18 cellular contexts compared by ENCODE assay signal in the genomic region with DNA sequence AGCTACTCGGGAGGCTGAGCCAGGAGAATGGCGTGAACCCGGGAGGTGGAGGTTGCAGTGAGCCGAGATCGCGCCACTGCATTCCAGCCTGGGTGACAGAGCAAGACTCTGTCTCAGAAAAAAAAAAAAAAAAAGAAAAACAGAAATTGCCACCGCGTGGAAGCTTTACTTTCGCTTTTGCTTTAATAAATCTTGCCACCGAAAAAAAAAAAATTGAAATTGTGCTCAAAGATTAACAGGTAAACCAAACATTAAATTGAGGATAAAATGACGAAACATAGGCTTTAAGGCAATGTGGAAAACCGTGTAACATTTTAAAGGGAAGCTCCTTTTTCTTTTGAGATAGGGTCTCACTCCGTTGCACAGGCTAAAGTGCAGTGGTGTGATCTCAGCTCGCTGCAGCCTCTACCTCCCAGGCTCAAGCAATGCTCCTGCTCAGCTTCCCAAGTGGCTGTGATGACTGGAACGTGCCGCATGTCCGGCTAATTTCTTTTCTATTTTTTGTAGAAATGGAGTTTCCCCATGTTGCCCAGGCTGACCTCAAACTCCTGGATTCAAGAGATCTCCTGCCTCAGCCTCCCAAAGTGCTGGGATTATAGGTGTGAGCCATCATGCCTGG. TPM values are rescaled to one million over a fixed set of nuclear protein-coding genes. Genes with fewer than 3 reads are reported as not detected.
DNase-seq lines count a peak whose midpoint lies in the region; ATAC-seq, FAIRE-seq and TF ChIP-seq lines count a peak whose summit lies in the region.
"Had no signal": no experiment of that assay in that cellular context is flagged by ENCODE, and none has a peak within 500 bp of the region (broad histone marks: within the 10 kb centered on the region; RNA-seq: fewer than 3 reads in every experiment).

No MANE protein-coding gene starts in this region.

- intact Hi-C loops in CD4-positive, alpha-beta T cell (cut with DNase I, micrococcal nuclease) = no loop called here
- intact Hi-C loops in GM12878 (cut with micrococcal nuclease; ENCODE audit: unreplicated experiment) (no loop called here), tibial artery (cut with DNase I; ENCODE audit: low total_unique reads) (no loop called here)

- DNase-seq in CD4-positive, alpha-beta T cell = no peak
- DNase-seq in GM12878 (ENCODE audit: low read depth, low spot score) = no peak
- no peak for DNase-seq in GM23248
- DNase-seq in tibial artery = no peak
- no peak for DNase-seq in SW480 (ENCODE audit: low spot score)
- DNase-seq: activated CD4-positive, CD25-positive, alpha-beta regulatory T cell; gastrocnemius medialis; Karpas-422; NCI-H1694; NCI-H510A; PC-9; stimulated activated CD4-positive, alpha-beta T cell treated with anti-CD3 and anti-CD28 coated beads, Interleukin-12 subunit alpha, Interleukin-12 subunit beta, amount 100 ng/mL, for 4 hours had no signal

- H3K4me3 ChIP-seq in GM12878 (peak overlapping the region; percentile 18; the same call in 1 of the 2 replicates), neutrophil (ENCODE audit: low read depth in 1 of 2, low read length in 1 of 2) (peak overlapping the region in 1 of 2 experiments; percentile 47), GM23248 (no peak overlapping the region), tibial artery (no peak overlapping the region)
- H3K4me3 ChIP-seq: cardiac muscle cell, gastrocnemius medialis, PC-9 had no signal

- peaks cover 4% of the 10 kb centered on the region for H3K36me3 Mint-ChIP-seq in CD4-positive, alpha-beta T cell (ENCODE audit: low read depth)

- peak overlapping the region; percentile 87 for H3K4me3 Mint-ChIP-seq in CD4-positive, alpha-beta T cell

- H4K20me1 ChIP-seq in GM12878 (ENCODE audit: control insufficient read depth, insufficient read depth) (no peaks in the 10 kb centered on the region), GM23248 (ENCODE audit: insufficient read depth) (no peaks in the 10 kb centered on the region)

- TF ChIP-seq POLR2A in GM12878 (IDR thresholded peaks at IDR 0.05; ENCODE audit: low read depth, low read length) = no peak

- RAD21 ChIA-PET in GM12878 (lab: Charles Lee; ENCODE audit: unreplicated experiment) = interaction anchor here (0.6 to 1.3 kb wide), 6 partner anchors 9 to 112 kb away, joined by 3 to 7 read pairs (median 4); a partner anchor contains a TSS

- peaks cover 95% of the 10 kb centered on the region for H3K36me3 ChIP-seq in KOPT-K1 (ENCODE audit: insufficient read depth, low read length)
- peaks cover 23 to 29% of the 10 kb centered on the region in 2 experiments for H3K36me3 ChIP-seq in GM12878 (ENCODE audit: control insufficient read depth in 2 of 2, insufficient read depth in 2 of 2, low read length in 1 of 2)
- H3K36me3 ChIP-seq in neutrophil = peaks cover 30% of the 10 kb centered on the region
- H3K36me3 ChIP-seq in GM23248 (ENCODE audit: low read depth) = no peaks in the 10 kb centered on the region
- no peaks in the 10 kb centered on the region for H3K36me3 ChIP-seq in tibial artery
- H3K36me3 ChIP-seq: gastrocnemius medialis, tibial nerve had no signal

- H3K4me2 ChIP-seq in GM12878 (ENCODE audit: control insufficient read depth, insufficient read depth) (peak overlapping the region; percentile 87), GM23248 (ENCODE audit: unreplicated experiment) (no peak overlapping the region)
- H3K4me2 ChIP-seq: PC-9 had no signal

- WGBS in GM12878 (ENCODE audit: insufficient coverage, insufficient replicate concordance, low lambda C conversion rate, missing lambda C conversion rate) = 30% methylated on average over 11 of the region's 17 CpGs
- WGBS in GM23248 (ENCODE audit: low coverage in 1 of 2, low lambda C conversion rate in 2 of 2, missing lambda C conversion rate in 2 of 2), 2 experiments = 92 to 93% methylated on average over 15 to 17 of the region's 17 CpGs

- H3K9ac ChIP-seq in GM12878 (ENCODE audit: control insufficient read depth, insufficient read depth, low read length) = peak overlapping the region; percentile 40; the same call in 1 of the 2 replicates
- no peak overlapping the region for H3K9ac ChIP-seq in GM23248

- peak; percentile 68 for ATAC-seq in CD4-positive, alpha-beta T cell (ENCODE audit: poor library complexity)
- ATAC-seq in GM12878 (no peak), GM18867 (IDR thresholded peaks at IDR 0.05; ENCODE audit: unreplicated experiment) (no peak)
- ATAC-seq: gastrocnemius medialis had no signal

- POLR2A ChIA-PET in CD4-positive, alpha-beta T cell (lab: Charles Lee) = interaction anchor here (0.7 to 2.3 kb wide), 16 partner anchors 12 to 112 kb away, joined by 3 to 30 read pairs (median 3); a partner anchor contains a TSS
- POLR2A ChIA-PET in GM12878 (lab: Charles Lee) = interaction anchor here (0.5 to 1.8 kb wide), 8 partner anchors 10 to 1097 kb away, joined by 3 to 10 read pairs (median 4); a partner anchor contains a TSS

- H3K27me3 Mint-ChIP-seq in CD4-positive, alpha-beta T cell = no peaks in the 10 kb centered on the region

- no peak for TF ChIP-seq EP300 in GM12878 (IDR thresholded peaks at IDR 0.05; ENCODE audit: borderline replicate concordance in 1 of 2, control insufficient read depth in 1 of 2, low read depth in 2 of 2, low read length in 2 of 2)

- H3K27ac ChIP-seq in CD4-positive, alpha-beta T cell (ENCODE audit: low read depth, low read length) = no peak overlapping the region
- H3K27ac ChIP-seq in KOPT-K1 (ENCODE audit: low read depth, low read length, poor library complexity, severe bottlenecking) (peak overlapping the region; percentile 58), GM12878 (ENCODE audit: control insufficient read depth, insufficient read depth) (peak overlapping the region; percentile 72), neutrophil (peak overlapping the region; percentile 59), GM23248 (no peak overlapping the region), tibial artery (no peak overlapping the region)
- H3K27ac ChIP-seq: cardiac muscle cell, gastrocnemius medialis, HL-60, PC-9 had no signal

- peak overlapping the region; percentile 88 for H3K27ac Mint-ChIP-seq in CD4-positive, alpha-beta T cell

- SMC1A ChIA-PET in GM12878 (lab: Charles Lee; ENCODE audit: uncharacterized antibody, unreplicated experiment) = interaction anchor here (0.6 to 1.8 kb wide), 5 partner anchors 8 to 54 kb away, joined by 3 to 4 read pairs (median 3); no protein-coding TSS in a partner anchor

- CTCF ChIA-PET in CD4-positive, alpha-beta T cell (lab: Charles Lee) = interaction anchor here (0.7 to 2.0 kb wide), 7 partner anchors 18 to 253 kb away, joined by 3 to 13 read pairs (median 5); a partner anchor contains a TSS
- CTCF ChIA-PET in GM12878 (lab: Yijun Ruan, JAX) = interaction anchor here (0.9 to 2.2 kb wide), 6 partner anchors 9 to 149 kb away, joined by 3 to 12 read pairs (median 5); no protein-coding TSS in a partner anchor

- H2AFZ ChIP-seq in GM12878 (ENCODE audit: control insufficient read depth, low read depth, low read length) (peak overlapping the region; percentile 71), GM23248 (no peak overlapping the region)
- H2AFZ ChIP-seq: PC-9 had no signal

- no peak for TF ChIP-seq CTCF in CD4-positive, alpha-beta T cell (IDR thresholded peaks at IDR 0.05)
- TF ChIP-seq CTCF in GM12878 (IDR thresholded peaks at IDR 0.05 in 2 of 3, conservative IDR thresholded peaks at IDR 0.05 in 1 of 3; ENCODE audit: control insufficient read depth in 2 of 3, extremely low read depth in 1 of 3, insufficient read depth in 1 of 3, low read depth in 3 of 3, low read length in 3 of 3) (no peak), neutrophil (IDR thresholded peaks at IDR 0.05) (no peak), tibial artery (IDR thresholded peaks at IDR 0.05) (no peak)

- peaks cover 43% of the 10 kb centered on the region for H3K4me1 ChIP-seq in GM12878 (ENCODE audit: control insufficient read depth, insufficient read depth, low read length)
- peaks cover 26 to 38% of the 10 kb centered on the region in 2 experiments for H3K4me1 ChIP-seq in neutrophil (ENCODE audit: control insufficient read depth in 1 of 2, insufficient read depth in 1 of 2, low read depth in 1 of 2, low read length in 1 of 2)
- no peaks in the 10 kb centered on the region for H3K4me1 ChIP-seq in GM23248 (ENCODE audit: insufficient read depth)
- H3K4me1 ChIP-seq in tibial artery = no peaks in the 10 kb centered on the region
- H3K4me1 ChIP-seq: gastrocnemius medialis had no signal

- in situ Hi-C loops in GM12878 (cut with MboI) (no loop called here), GM23248 (cut with MboI) (no loop called here)

- no peak for FAIRE-seq in GM12878 (lab: Jason Lieb, UNC)

- H3K9me3 ChIP-seq in CD4-positive, alpha-beta T cell (ENCODE audit: control insufficient read depth, low read length) = no peaks in the 10 kb centered on the region
- no peaks in the 10 kb centered on the region for H3K9me3 ChIP-seq in KOPT-K1 (ENCODE audit: insufficient read depth, low read length, poor library complexity, severe bottlenecking)
- no peaks in the 10 kb centered on the region for H3K9me3 ChIP-seq in GM12878 (replicated peaks; ENCODE audit: control insufficient read depth, insufficient read depth, low read length)
- no peaks in the 10 kb centered on the region for H3K9me3 ChIP-seq in neutrophil
- no peaks in the 10 kb centered on the region for H3K9me3 ChIP-seq in GM23248 (ENCODE audit: low read depth)
- no peaks in the 10 kb centered on the region for H3K9me3 ChIP-seq in tibial artery
- H3K9me3 ChIP-seq: gastrocnemius medialis, tibial nerve had no signal

- no peaks in the 10 kb centered on the region for H3K9me2 ChIP-seq in GM23248 (ENCODE audit: insufficient read depth)

- no peak for TF ChIP-seq RAD21 in GM12878 (IDR thresholded peaks at IDR 0.05; ENCODE audit: insufficient read depth, low read depth, low read length)

- H3F3A ChIP-seq in GM23248 (ENCODE audit: insufficient read depth) = no peaks in the 10 kb centered on the region

- BruUV-seq in GM12878 (replicated peaks; lab: Mats Ljungman, UMichigan) = no TSS peak

- no peaks in the 10 kb centered on the region for H3K79me2 ChIP-seq in GM12878 (ENCODE audit: control insufficient read depth, insufficient read depth, low read length)
- H3K79me2 ChIP-seq in GM23248 (ENCODE audit: insufficient read depth) = no peaks in the 10 kb centered on the region

- no peaks in the 10 kb centered on the region for H3K9me3 Mint-ChIP-seq in CD4-positive, alpha-beta T cell

- H3K27me3 ChIP-seq in CD4-positive, alpha-beta T cell (ENCODE audit: control insufficient read depth, insufficient read depth, low read length) = no peaks in the 10 kb centered on the region
- H3K27me3 ChIP-seq in GM12878 (replicated peaks in 1 of 2; ENCODE audit: control insufficient read depth in 2 of 2, insufficient read depth in 2 of 2, low read length in 1 of 2) (no peaks in the 10 kb centered on the region), neutrophil (no peaks in the 10 kb centered on the region), GM23248 (replicated peaks; ENCODE audit: insufficient read depth) (no peaks in the 10 kb centered on the region), tibial artery (no peaks in the 10 kb centered on the region)
- H3K27me3 ChIP-seq: cardiac muscle cell, gastrocnemius medialis, tibial nerve had no signal

- H3K4me1 Mint-ChIP-seq in CD4-positive, alpha-beta T cell (ENCODE audit: low read depth) = peaks cover 29% of the 10 kb centered on the region

RNA-seq across cellular contexts. Expression of a gene that starts 40.1 kb away (rescaled TPM):
- total RNA-seq in CD4-positive, alpha-beta T cell = 100 to 1,000 TPM; 127 to 137 TPM
- 46.3 and 58.8 TPM in 2 replicates for total RNA-seq in GM12878 (2013; cell fraction: nucleolus; rRNA removed)
- 14.2 and 15.5 TPM in 2 replicates for total RNA-seq in GM12878 (2014; rRNA removed)
- total RNA-seq in GM12878 (2014; rRNA removed; fragmentation: Illumina TruSeq; extraction: Trizol) = 6.8 and 11.6 TPM in 2 replicates
- total RNA-seq in GM12878 (2021) = 18.5 and 22.3 TPM in 2 replicates
- 6.4 TPM for polyA plus RNA-seq in GM12878 (2011; ENCODE audit: low read depth)
- 6.0 and 9.4 TPM in 2 replicates for polyA plus RNA-seq in GM12878 (2011; rRNA removed)
- polyA plus RNA-seq in GM12878 (2011; cell fraction: cytosol; rRNA removed) = 10.4 and 17.5 TPM in 2 replicates
- 113 and 164 TPM in 2 replicates for polyA plus RNA-seq in GM12878 (2011; cell fraction: nucleus; rRNA removed)
- 17.1 and 19.2 TPM in 2 replicates for polyA plus RNA-seq in GM12878 (2012)
- polyA plus RNA-seq in GM12878 (2014; fragmentation: Illumina TruSeq; extraction: Trizol) = 5.9 and 10.3 TPM in 2 replicates
- under 1 TPM; 0.27 to 0.93 TPM for polyA plus RNA-seq in GM12878 (2014; fragmentation: Nextera tagmentation; extraction: Ambion mirVana)
- 22.7 and 27.1 TPM in 2 replicates for polyA plus RNA-seq in GM12878 (2014; rRNA removed)
- polyA plus RNA-seq in GM12878 (2016; fragmentation: Nextera tagmentation; extraction: Ambion mirVana) = 1 to 10 TPM; 8.0 TPM
- 6.9 and 11.5 TPM in 2 replicates for polyA minus RNA-seq in GM12878 (2011; rRNA and poly(A)+ RNA removed)
- polyA minus RNA-seq in GM12878 (2011; cell fraction: cytosol; rRNA and poly(A)+ RNA removed) = 3.3 and 5.6 TPM in 2 replicates
- polyA minus RNA-seq in GM12878 (2011; cell fraction: nucleus; rRNA and poly(A)+ RNA removed) = 10.9 and 17.5 TPM in 2 replicates
- 12.0 and 19.3 TPM in 2 replicates for total RNA-seq in GM23248 (2014; rRNA removed; shearing (Covaris generic))
- polyA plus RNA-seq in GM23248 (2016; fragmentation: Nextera tagmentation; extraction: Ambion mirVana) = 4.2 and 4.3 TPM in 2 replicates

RNA-seq across cellular contexts. Expression of a gene that starts 40.7 kb away (rescaled TPM):
- total RNA-seq in CD4-positive, alpha-beta T cell = 10 to 100 TPM; 18.5 to 21.8 TPM
- total RNA-seq in GM12878 (2013; cell fraction: nucleolus; rRNA removed) = 1.4 and 1.6 TPM in 2 replicates
- total RNA-seq in GM12878 (2014; rRNA removed) (1.2 and 1.4 TPM in 2 replicates), GM12878 (2014; rRNA removed; fragmentation: Illumina TruSeq; extraction: Trizol) (0.64 and 1.0 TPM in 2 replicates), GM12878 (2021) (2.7 and 3.0 TPM in 2 replicates)
- polyA plus RNA-seq in GM12878 (2011; ENCODE audit: low read depth) = 1.1 TPM
- polyA plus RNA-seq in GM12878 (2011; rRNA removed) (0.35 and 0.65 TPM in 2 replicates), GM12878 (2014; fragmentation: Illumina TruSeq; extraction: Trizol) (0.06 and 1.0 TPM in 2 replicates), GM12878 (2014; fragmentation: Nextera tagmentation; extraction: Ambion mirVana) (1 to 10 TPM in 1 of 2 experiments, under 1 TPM in 1; 0.85 to 1.1 TPM), GM12878 (2014; rRNA removed) (2.8 and 4.2 TPM in 2 replicates), GM12878 (2016; fragmentation: Nextera tagmentation; extraction: Ambion mirVana) (1 to 10 TPM; 1.0 to 1.5 TPM), GM23248 (2016; fragmentation: Nextera tagmentation; extraction: Ambion mirVana) (4.8 and 5.6 TPM in 2 replicates)
- polyA plus RNA-seq in GM12878 (2011; cell fraction: cytosol; rRNA removed) = 0.94 and 1.7 TPM in 2 replicates
- polyA plus RNA-seq in GM12878 (2011; cell fraction: nucleus; rRNA removed) = 6.4 and 8.4 TPM in 2 replicates
- 3.2 and 3.3 TPM in 2 replicates for polyA plus RNA-seq in GM12878 (2012)
- polyA minus RNA-seq in GM12878 (2011; rRNA and poly(A)+ RNA removed) = 0.51 and 0.82 TPM in 2 replicates
- 0.83 and 1.3 TPM in 2 replicates for polyA minus RNA-seq in GM12878 (2011; cell fraction: cytosol; rRNA and poly(A)+ RNA removed)
- polyA minus RNA-seq in GM12878 (2011; cell fraction: nucleus; rRNA and poly(A)+ RNA removed) = 0.48 and 1.4 TPM in 2 replicates
- total RNA-seq in GM23248 (2014; rRNA removed; shearing (Covaris generic)) = 15.8 and 19.5 TPM in 2 replicates

RNA-seq across cellular contexts. Expression of a gene that starts 55.0 kb away (rescaled TPM):
- total RNA-seq in CD4-positive, alpha-beta T cell = 1 to 10 TPM; 4.1 to 5.0 TPM
- 206 and 230 TPM in 2 replicates for total RNA-seq in GM12878 (2013; cell fraction: nucleolus; rRNA removed)
- total RNA-seq in GM12878 (2014; rRNA removed) (46.8 and 57.7 TPM in 2 replicates), GM12878 (2014; rRNA removed; fragmentation: Illumina TruSeq; extraction: Trizol) (32.0 and 32.1 TPM in 2 replicates), GM12878 (2021) (64.3 and 84.5 TPM in 2 replicates)
- 19.4 TPM for polyA plus RNA-seq in GM12878 (2011; ENCODE audit: low read depth)
- polyA plus RNA-seq in GM12878 (2011; rRNA removed) (35.5 and 57.6 TPM in 2 replicates), GM12878 (2014; fragmentation: Illumina TruSeq; extraction: Trizol) (30.6 and 54.3 TPM in 2 replicates), GM12878 (2014; fragmentation: Nextera tagmentation; extraction: Ambion mirVana) (1 to 10 TPM; 4.7 to 6.9 TPM), GM12878 (2014; rRNA removed) (79.6 and 95.9 TPM in 2 replicates), GM12878 (2016; fragmentation: Nextera tagmentation; extraction: Ambion mirVana) (10 to 100 TPM; 50.4 to 53.4 TPM), GM23248 (2016; fragmentation: Nextera tagmentation; extraction: Ambion mirVana) (6.5 and 7.9 TPM in 2 replicates)
- polyA plus RNA-seq in GM12878 (2011; cell fraction: cytosol; rRNA removed) = 58.6 and 71.9 TPM in 2 replicates
- 314 and 366 TPM in 2 replicates for polyA plus RNA-seq in GM12878 (2011; cell fraction: nucleus; rRNA removed)
- polyA plus RNA-seq in GM12878 (2012) = 28.7 and 32.6 TPM in 2 replicates
- polyA minus RNA-seq in GM12878 (2011; rRNA and poly(A)+ RNA removed) = 86.9 and 95.3 TPM in 2 replicates
- 32.7 and 34.4 TPM in 2 replicates for polyA minus RNA-seq in GM12878 (2011; cell fraction: cytosol; rRNA and poly(A)+ RNA removed)
- polyA minus RNA-seq in GM12878 (2011; cell fraction: nucleus; rRNA and poly(A)+ RNA removed) = 98.0 and 181 TPM in 2 replicates
- total RNA-seq in GM23248 (2014; rRNA removed; shearing (Covaris generic)) = 10.6 and 12.4 TPM in 2 replicates

RNA-seq across cellular contexts. Expression of a gene that starts 59.9 kb away (rescaled TPM):
- total RNA-seq in CD4-positive, alpha-beta T cell = 10 to 100 TPM; 26.1 to 28.3 TPM
- 13.1 and 19.3 TPM in 2 replicates for total RNA-seq in GM12878 (2013; cell fraction: nucleolus; rRNA removed)
- total RNA-seq in GM12878 (2014; rRNA removed) (4.9 and 6.9 TPM in 2 replicates), GM12878 (2014; rRNA removed; fragmentation: Illumina TruSeq; extraction: Trizol) (0.78 and 1.0 TPM in 2 replicates), GM12878 (2021) (6.9 and 7.8 TPM in 2 replicates)
- polyA plus RNA-seq in GM12878 (2011; ENCODE audit: low read depth) = 0.71 TPM
- polyA plus RNA-seq in GM12878 (2011; rRNA removed) (1.2 and 2.3 TPM in 2 replicates), GM12878 (2014; fragmentation: Illumina TruSeq; extraction: Trizol) (0.24 TPM in 1 of 2 replicates, not detected in the other), GM12878 (2014; fragmentation: Nextera tagmentation; extraction: Ambion mirVana) (under 1 TPM in 1 of 2 experiments, not detected in 1; 0.20 TPM), GM12878 (2014; rRNA removed) (4.7 and 6.0 TPM in 2 replicates), GM12878 (2016; fragmentation: Nextera tagmentation; extraction: Ambion mirVana) (1 to 10 TPM; 3.9 to 5.9 TPM), GM23248 (2016; fragmentation: Nextera tagmentation; extraction: Ambion mirVana) (10.3 and 12.7 TPM in 2 replicates)
- 4.6 and 6.8 TPM in 2 replicates for polyA plus RNA-seq in GM12878 (2011; cell fraction: cytosol; rRNA removed)
- 12.6 and 15.8 TPM in 2 replicates for polyA plus RNA-seq in GM12878 (2011; cell fraction: nucleus; rRNA removed)
- polyA plus RNA-seq in GM12878 (2012) = 5.0 and 6.2 TPM in 2 replicates
- 0.73 and 3.6 TPM in 2 replicates for polyA minus RNA-seq in GM12878 (2011; rRNA and poly(A)+ RNA removed)
- 3.3 and 3.7 TPM in 2 replicates for polyA minus RNA-seq in GM12878 (2011; cell fraction: cytosol; rRNA and poly(A)+ RNA removed)
- polyA minus RNA-seq in GM12878 (2011; cell fraction: nucleus; rRNA and poly(A)+ RNA removed) = 4.5 and 8.3 TPM in 2 replicates
- total RNA-seq in GM23248 (2014; rRNA removed; shearing (Covaris generic)) = 19.2 and 27.5 TPM in 2 replicates

Comparison
In these comparisons a context has a peak if more than half of its experiments do, and no peak if none do; other contexts are left out.
1. H3K27ac ChIP-seq: peak in KOPT-K1 (single experiment), GM12878 (single experiment) and neutrophil (single experiment); none in CD4-positive, alpha-beta T cell (single experiment), GM23248 (single experiment) and tibial artery (0 of 2).